Comparison of ENCODE assay signal across 32 cellular contexts in genomic region chr6:107473660-107474059, GRCh38.
"Had no signal": no experiment of that assay in that cellular context is flagged by ENCODE, and none has a peak within 500 bp of the region (broad histone marks: within the 10 kb centered on the region; RNA-seq: fewer than 3 reads in every experiment).

No MANE protein-coding gene starts in this region.

- H3K4me3 ChIP-seq: left lung, lower lobe of right lung, ovary, prostate gland, skin epidermis, thoracic aorta, uterus had no signal

- H3K36me3 ChIP-seq: brain microvascular endothelial cell, left lung, lower lobe of right lung, neutrophil, ovary, prostate gland, thoracic aorta, uterus had no signal

- FAIRE-seq: astrocyte, endothelial cell of umbilical vein, TTC549 had no signal

- H3K4me1 ChIP-seq: left lung, lower lobe of right lung, prostate gland, uterus had no signal

- DNase-seq: activated CD4-positive, alpha-beta memory T cell treated with anti-CD3 and anti-CD28 coated beads for 36 hours; activated CD4-positive, alpha-beta T cell treated with anti-CD3 and anti-CD28 coated beads, Interleukin-2, amount 10 ng/mL, durations not matched to agents 24 days and 14 days; activated CD8-positive, alpha-beta memory T cell treated with anti-CD3 and anti-CD28 coated beads, Interleukin-2, amount 50 U/mL, for 48 hours; activated gamma-delta T cell; activated naive CD4-positive, alpha-beta T cell treated with anti-CD3 and anti-CD28 coated beads, Interleukin-2, amount 10 ng/mL, durations not matched to agents 7 days and 5 days; activated naive CD8-positive, alpha-beta T cell treated with anti-CD3 and anti-CD28 coated beads, Interleukin-2, amount 10 ng/mL, durations not matched to agents 7 days and 5 days; activated T-cell treated with anti-CD3 and anti-CD28 coated beads, Interleukin-2, amount 50 U/mL, for 24 hours; amniotic stem cell; brain microvascular endothelial cell; caudate nucleus; cortex of kidney; effector memory CD8-positive, alpha-beta T cell; foreskin melanocyte; left lung; lower lobe of right lung; ovary; retina; stimulated activated CD4-positive, alpha-beta T cell treated with anti-CD3 and anti-CD28 coated beads, Interleukin-4, amount 100 ng/mL, for 24 hours; T-helper 9 cell; uterus had no signal

- H3K27me3 ChIP-seq: brain microvascular endothelial cell, ovary, uterus had no signal

- H3K9me3 ChIP-seq: left lung, lower lobe of right lung, neutrophil, ovary, prostate gland, thoracic aorta, uterus had no signal

- H3K27ac ChIP-seq: brain microvascular endothelial cell, left lung, lower lobe of right lung, neutrophil, ovary, prostate gland, skin epidermis, thoracic aorta, uterus, VCaP had no signal

- ATAC-seq: activated CD4-positive, CD25-positive, alpha-beta regulatory T cell treated with anti-CD3 and anti-CD28 coated beads, Interleukin-2, amount 50 U/mL, for 24 hours; effector memory CD8-positive, alpha-beta T cell; esophagus mucosa; left lung; lower lobe of right lung; sciatic nerve; stimulated activated effector memory CD8-positive, alpha-beta T cell treated with anti-CD3 and anti-CD28 coated beads, Interleukin-12 subunit alpha, Interleukin-12 subunit beta, amount 100 ng/mL, for 72 hours had no signal
